11 cellular contexts compared by ENCODE assay signal in the genomic region with DNA sequence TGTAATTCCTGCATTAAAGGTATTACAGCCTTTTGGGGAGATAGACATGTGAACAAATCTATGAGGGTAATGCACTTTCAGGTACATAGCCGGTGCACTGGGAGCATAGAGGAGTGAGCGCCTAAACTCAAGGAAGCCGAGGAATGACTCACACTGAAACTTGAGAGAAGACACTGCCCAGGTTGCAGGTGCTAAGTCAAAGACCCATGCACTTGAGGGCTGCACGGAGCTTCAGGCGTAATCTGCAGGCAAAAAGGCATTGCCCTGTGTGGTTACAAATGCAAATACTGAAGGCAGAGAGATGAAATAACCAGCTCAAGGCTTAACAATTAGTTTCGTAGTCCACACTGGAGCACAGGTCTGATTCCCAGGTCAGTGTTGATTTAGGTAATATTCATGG. TPM values are rescaled to one million over a fixed set of nuclear protein-coding genes. Genes with fewer than 3 reads are reported as not detected.
DNase-seq lines count a peak whose midpoint lies in the region; ATAC-seq and TF ChIP-seq lines count a peak whose summit lies in the region.
"Had no signal": no experiment of that assay in that cellular context is flagged by ENCODE, and none has a peak within 500 bp of the region (broad histone marks: within the 10 kb centered on the region; RNA-seq: fewer than 3 reads in every experiment).

No MANE protein-coding gene starts in this region.

- H3K36me3 Mint-ChIP-seq in activated CD4-positive, alpha-beta T cell treated with anti-CD3 and anti-CD28 coated beads for 36 hours (ENCODE audit: low read depth): no peaks in the 10 kb centered on the region
- H3K36me3 Mint-ChIP-seq: natural killer cell had no signal

- H3K27ac ChIP-seq in esophagus squamous epithelium: peak overlapping the region in 2 of 4 donors; percentile 7 to 51
- H3K27ac ChIP-seq: 22Rv1 had no signal

- CTCF ChIA-PET in activated CD4-positive, alpha-beta T cell treated with anti-CD3 and anti-CD28 coated beads for 36 hours (lab: Charles Lee): interaction anchor here (2.3 to 3.0 kb wide), 3 partner anchors 14 to 210 kb away, joined by 6 to 15 read pairs (median 9); no protein-coding TSS in a partner anchor

- peaks cover 2% of the 10 kb centered on the region for H3K9me3 Mint-ChIP-seq in activated CD4-positive, alpha-beta T cell treated with anti-CD3 and anti-CD28 coated beads for 36 hours (ENCODE audit: low read depth)
- H3K9me3 Mint-ChIP-seq: natural killer cell had no signal

- no peaks in the 10 kb centered on the region for H3K36me3 ChIP-seq in esophagus squamous epithelium

- POLR2A ChIA-PET in activated CD4-positive, alpha-beta T cell treated with anti-CD3 and anti-CD28 coated beads for 36 hours (lab: Charles Lee): no interaction called here

- no peak overlapping the region for H3K27ac Mint-ChIP-seq in activated CD4-positive, alpha-beta T cell treated with anti-CD3 and anti-CD28 coated beads for 36 hours
- H3K27ac Mint-ChIP-seq: natural killer cell had no signal

- intact Hi-C loops in activated CD4-positive, alpha-beta T cell treated with anti-CD3 and anti-CD28 coated beads for 36 hours (cut with DNase I, micrococcal nuclease): loop anchor here in 1 of 2 experiments (5.0 kb wide), 1 partner anchor 41 kb away; no protein-coding TSS in a partner anchor
- intact Hi-C loops in esophagus squamous epithelium (cut with DNase I): no loop called here

- TF ChIP-seq CTCF in esophagus squamous epithelium (IDR thresholded peaks at IDR 0.05): no peak

- peaks cover 0 to 14% (median 11%) of the 10 kb centered on the region in 3 donors for H3K4me1 ChIP-seq in esophagus squamous epithelium

- 61 to 73% methylated on average over 3 to 6 of the region's 6 CpGs for WGBS in esophagus squamous epithelium, 2 donors

- H3K4me3 ChIP-seq in esophagus squamous epithelium: no peak overlapping the region
- H3K4me3 ChIP-seq: K562 had no signal

- H3K27me3 ChIP-seq in esophagus squamous epithelium: peaks cover 0 to 3% (median 0%) of the 10 kb centered on the region in 4 donors

- H3K9me3 ChIP-seq in esophagus squamous epithelium: no peaks in the 10 kb centered on the region

- no peaks in the 10 kb centered on the region for H3K27me3 Mint-ChIP-seq in activated CD4-positive, alpha-beta T cell treated with anti-CD3 and anti-CD28 coated beads for 36 hours

- peak; percentile 17 for DNase-seq in activated CD4-positive, alpha-beta T cell treated with anti-CD3 and anti-CD28 coated beads for 36 hours
- DNase-seq in activated CD4-positive, alpha-beta T cell treated with anti-CD3 and anti-CD28 coated beads, Interleukin-2, amount 50 U/mL, for 1 hour: no peak
- DNase-seq in esophagus squamous epithelium (lab: John Stamatoyannopoulos, UW) (peak; percentile 2), A172 (ENCODE audit: low spot score) (no peak), OCI-M2 (lab: John Stamatoyannopoulos, UW; ENCODE audit: unreplicated experiment) (no peak), cerebellar cortex (ENCODE audit: low spot score) (no peak)
- DNase-seq: natural killer cell had no signal

- ATAC-seq in activated CD4-positive, alpha-beta T cell treated with anti-CD3 and anti-CD28 coated beads for 36 hours: no peak
- peak; percentile 92 for ATAC-seq in GM21526 (IDR thresholded peaks at IDR 0.05; ENCODE audit: low FRiP score, unreplicated experiment)
- ATAC-seq in HG03175 (IDR thresholded peaks at IDR 0.05; ENCODE audit: unreplicated experiment): peak; percentile 62
- ATAC-seq: natural killer cell had no signal

- peaks cover 44% of the 10 kb centered on the region for H3K4me1 Mint-ChIP-seq in activated CD4-positive, alpha-beta T cell treated with anti-CD3 and anti-CD28 coated beads for 36 hours

- TF ChIP-seq POLR2A in esophagus squamous epithelium (IDR thresholded peaks at IDR 0.05): no peak

- H3K4me3 Mint-ChIP-seq in activated CD4-positive, alpha-beta T cell treated with anti-CD3 and anti-CD28 coated beads for 36 hours: no peak overlapping the region
- H3K4me3 Mint-ChIP-seq: natural killer cell had no signal

RNA-seq across cellular contexts. Expression of a gene that starts 51.0 kb away (rescaled TPM):
- total RNA-seq in activated CD4-positive, alpha-beta T cell treated with anti-CD3 and anti-CD28 coated beads for 36 hours: 10 to 100 TPM; 34.7 to 38.2 TPM
- 10 to 100 TPM in 3 of 4 donors, 1 to 10 TPM in 1; 8.9 to 22.6 (median 13.7) TPM for total RNA-seq in esophagus squamous epithelium
- total RNA-seq in A172 (2014; rRNA removed; shearing (Covaris generic)): 17.5 and 19.1 TPM in 2 replicates

Comparison
In these comparisons a context has a peak if more than half of its experiments do, and no peak if none do; other contexts are left out.
1. DNase-seq: peak in activated CD4-positive, alpha-beta T cell treated with anti-CD3 and anti-CD28 coated beads for 36 hours (single experiment) and esophagus squamous epithelium (single experiment); none in activated CD4-positive, alpha-beta T cell treated with anti-CD3 and anti-CD28 coated beads, Interleukin-2, amount 50 U/mL, for 1 hour (single experiment), A172 (single experiment), OCI-M2 (single experiment) and cerebellar cortex (single experiment).